ENCODE assay signal across 1 cellular context in the genomic region with DNA sequence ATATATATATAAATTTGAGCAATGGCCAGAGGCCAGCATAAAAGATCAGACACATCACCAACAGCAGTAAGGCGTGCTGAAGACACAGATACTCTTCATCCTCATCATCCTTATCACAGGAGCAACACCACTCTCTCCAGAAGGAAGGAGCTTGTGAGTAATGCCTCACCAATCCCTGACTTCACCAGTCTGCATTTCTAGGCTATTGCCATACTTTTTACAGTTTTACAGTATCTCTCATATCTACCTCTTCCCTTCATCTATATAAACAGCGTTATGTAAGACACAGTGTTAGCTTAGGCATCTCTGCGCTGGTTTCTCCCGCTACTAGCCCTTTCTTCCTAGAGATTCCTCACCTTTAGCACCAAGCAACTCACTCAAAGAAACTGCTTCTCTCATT.
TF ChIP-seq lines count a peak whose summit lies in the region.

No MANE protein-coding gene starts in this region.

TF ChIP-seq in HCT116, 20 proteins besides CTCF, POLR2A, EP300 and RAD21:
- TF ChIP-seq POLR2AphosphoS5 (IDR thresholded peaks at IDR 0.05; ENCODE audit: low read depth, low read length), result no peak
- TF ChIP-seq EZH2phosphoT487 (IDR thresholded peaks at IDR 0.05; ENCODE audit: borderline replicate concordance), result no peak
